ENCODE assay signal across 17 cellular contexts in genomic region chr14:91279354-91279753, GRCh38. TPM values are rescaled to one million over a fixed set of nuclear protein-coding genes. Genes with fewer than 3 reads are reported as not detected.
A peak's percentile ranks its signal among the peaks of the same experiment; 100 is the strongest.
DNase-seq lines count a peak whose midpoint lies in the region; ATAC-seq and TF ChIP-seq lines count a peak whose summit lies in the region.
"Had no signal": no experiment of that assay in that cellular context is flagged by ENCODE, and none has a peak within 500 bp of the region (broad histone marks: within the 10 kb centered on the region; RNA-seq: fewer than 3 reads in every experiment).

No MANE protein-coding gene starts in this region.

- H4K20me1 ChIP-seq in PC-3 (ENCODE audit: low read length) = no peaks in the 10 kb centered on the region

- POLR2A ChIA-PET in PC-3 (lab: Charles Lee; ENCODE audit: unreplicated experiment) = no interaction called here

- no peaks in the 10 kb centered on the region for H3K9me3 Mint-ChIP-seq in activated naive CD8-positive, alpha-beta T cell (ENCODE audit: low read depth)
- no peaks in the 10 kb centered on the region for H3K9me3 Mint-ChIP-seq in activated naive CD8-positive, alpha-beta T cell treated with anti-CD3 and anti-CD28 coated beads, Interleukin-2, amount 50 U/mL, for 24 hours
- peaks cover 0 to 2% (median 0%) of the 10 kb centered on the region in 6 donors for H3K9me3 Mint-ChIP-seq in immature natural killer cell
- peaks cover 0 to 1% of the 10 kb centered on the region in 2 donors for H3K9me3 Mint-ChIP-seq in stimulated activated naive B cell treated with anti-CD40 and anti-IgM and Interleukin-4, amounts not matched to agents 10 μg/mL and 1 μg/mL and 100 μg/mL, for 72 hours

- no peaks in the 10 kb centered on the region for H3K27me3 Mint-ChIP-seq in activated naive CD8-positive, alpha-beta T cell
- H3K27me3 Mint-ChIP-seq in activated naive CD8-positive, alpha-beta T cell treated with anti-CD3 and anti-CD28 coated beads, Interleukin-2, amount 50 U/mL, for 24 hours = no peaks in the 10 kb centered on the region
- H3K27me3 Mint-ChIP-seq in immature natural killer cell (ENCODE audit: low read depth in 3 of 3) = peaks cover 6 to 40% (median 25%) of the 10 kb centered on the region in 3 donors
- no peaks in the 10 kb centered on the region for H3K27me3 Mint-ChIP-seq in stimulated activated naive B cell treated with anti-CD40 and anti-IgM and Interleukin-4, amounts not matched to agents 10 μg/mL and 1 μg/mL and 100 μg/mL, for 72 hours

- no peaks in the 10 kb centered on the region for H3K9me2 ChIP-seq in PC-3 (replicated peaks; ENCODE audit: low read length)

- H2AFZ ChIP-seq in PC-3 (ENCODE audit: low read length) = no peak overlapping the region

- no peak overlapping the region for H3K4me2 ChIP-seq in PC-3 (ENCODE audit: low read length)

- intact Hi-C loops in PC-3 (cut with micrococcal nuclease) = no loop called here

- H3K27me3 ChIP-seq in WERI-Rb-1 (ENCODE audit: insufficient read depth, low read depth, severe bottlenecking) (no peaks in the 10 kb centered on the region), PC-3 (ENCODE audit: low read length) (no peaks in the 10 kb centered on the region)
- H3K27me3 ChIP-seq: BE2C had no signal

- no peak for ATAC-seq in activated naive CD8-positive, alpha-beta T cell treated with anti-CD3 and anti-CD28 coated beads, Interleukin-2, amount 50 U/mL, for 24 hours
- no peak for ATAC-seq in stimulated activated naive B cell treated with anti-CD40 and anti-IgM and Interleukin-4, amounts not matched to agents 10 μg/mL and 1 μg/mL and 100 μg/mL, for 72 hours (replicated peaks)
- no peak for ATAC-seq in PC-3
- ATAC-seq: K562 had no signal

- H3K27ac ChIP-seq in WERI-Rb-1 (no peak overlapping the region), PC-3 (ENCODE audit: low read length) (no peak overlapping the region)
- H3K27ac ChIP-seq: 22Rv1 had no signal

- peaks cover 2% of the 10 kb centered on the region for H3K4me1 Mint-ChIP-seq in activated naive CD8-positive, alpha-beta T cell (ENCODE audit: low read depth)
- H3K4me1 Mint-ChIP-seq in activated naive CD8-positive, alpha-beta T cell treated with anti-CD3 and anti-CD28 coated beads, Interleukin-2, amount 50 U/mL, for 24 hours = peaks cover 12% of the 10 kb centered on the region
- H3K4me1 Mint-ChIP-seq in immature natural killer cell = peaks cover 25 to 33% of the 10 kb centered on the region in 2 donors
- peaks cover 1 to 2% of the 10 kb centered on the region in 2 donors for H3K4me1 Mint-ChIP-seq in stimulated activated naive B cell treated with anti-CD40 and anti-IgM and Interleukin-4, amounts not matched to agents 10 μg/mL and 1 μg/mL and 100 μg/mL, for 72 hours

- H3K36me3 Mint-ChIP-seq in activated naive CD8-positive, alpha-beta T cell = peaks cover 2% of the 10 kb centered on the region
- H3K36me3 Mint-ChIP-seq in activated naive CD8-positive, alpha-beta T cell treated with anti-CD3 and anti-CD28 coated beads, Interleukin-2, amount 50 U/mL, for 24 hours (ENCODE audit: low read depth) = peaks cover 52% of the 10 kb centered on the region
- peaks cover 18 to 68% (median 27%) of the 10 kb centered on the region in 3 donors for H3K36me3 Mint-ChIP-seq in immature natural killer cell
- H3K36me3 Mint-ChIP-seq in stimulated activated naive B cell treated with anti-CD40 and anti-IgM and Interleukin-4, amounts not matched to agents 10 μg/mL and 1 μg/mL and 100 μg/mL, for 72 hours = peaks cover 46 to 53% of the 10 kb centered on the region in 2 donors

- no TSS peak for BruUV-seq in PC-3 (replicated peaks; lab: Mats Ljungman, UMichigan)

- peaks cover 95% of the 10 kb centered on the region for H3K36me3 ChIP-seq in WERI-Rb-1
- H3K36me3 ChIP-seq in PC-3 (ENCODE audit: low read depth, low read length) = peaks cover 11% of the 10 kb centered on the region
- H3K36me3 ChIP-seq: BE2C had no signal

- H3F3A ChIP-seq in PC-3 (ENCODE audit: low read length, unreplicated experiment) = no peaks in the 10 kb centered on the region

- DNase-seq in DMS79 treated with DMSO at 0.1 percent for 48 hours (lab: John Stamatoyannopoulos, UW) = peak; percentile 51
- DNase-seq in DMS79 (lab: John Stamatoyannopoulos, UW) = no peak
- no peak for DNase-seq in activated naive CD8-positive, alpha-beta T cell treated with anti-CD3 and anti-CD28 coated beads, Interleukin-2, amount 50 U/mL, for 24 hours
- no peak for DNase-seq in immature natural killer cell
- DNase-seq in stimulated activated naive B cell treated with anti-CD40 and anti-IgM and Interleukin-4, amounts not matched to agents 10 μg/mL and 1 μg/mL and 100 μg/mL, for 72 hours = no peak
- no peak for DNase-seq in WERI-Rb-1
- DNase-seq in PC-3 = no peak
- DNase-seq: BE2C, DMS 273 treated with DMSO at 0.1 percent for 48 hours, EL, MV-4-11, NCI-H1417 treated with DMSO at 0.1 percent for 48 hours, NCI-H748 treated with DMSO at 0.1 percent for 48 hours had no signal

- H3K9ac ChIP-seq in PC-3 (ENCODE audit: low read length) = no peak overlapping the region

- H3K79me2 ChIP-seq in PC-3 (ENCODE audit: low read length) = no peaks in the 10 kb centered on the region

- peaks cover 30% of the 10 kb centered on the region for H3K4me1 ChIP-seq in PC-3 (ENCODE audit: insufficient read depth, low read length)
- H3K4me1 ChIP-seq: BE2C had no signal

- H3K4me3 ChIP-seq in WERI-Rb-1 (ENCODE audit: low read depth, low read length) (no peak overlapping the region), PC-3 (ENCODE audit: low read length) (no peak overlapping the region)
- H3K4me3 ChIP-seq: K562 had no signal

- no peak overlapping the region for H3K4me3 Mint-ChIP-seq in activated naive CD8-positive, alpha-beta T cell
- H3K4me3 Mint-ChIP-seq in activated naive CD8-positive, alpha-beta T cell treated with anti-CD3 and anti-CD28 coated beads, Interleukin-2, amount 50 U/mL, for 24 hours = no peak overlapping the region
- peak overlapping the region in 2 of 5 donors; percentile 23 to 24 for H3K4me3 Mint-ChIP-seq in immature natural killer cell
- H3K4me3 Mint-ChIP-seq in stimulated activated naive B cell treated with anti-CD40 and anti-IgM and Interleukin-4, amounts not matched to agents 10 μg/mL and 1 μg/mL and 100 μg/mL, for 72 hours = no peak overlapping the region

- H3K9me3 ChIP-seq in WERI-Rb-1 (ENCODE audit: severe bottlenecking) (no peaks in the 10 kb centered on the region), PC-3 (ENCODE audit: low read length) (no peaks in the 10 kb centered on the region)
- H3K9me3 ChIP-seq: BE2C had no signal

- CTCF ChIA-PET in PC-3 (lab: Charles Lee) = no interaction called here

- peak overlapping the region; percentile 22 for H3K27ac Mint-ChIP-seq in activated naive CD8-positive, alpha-beta T cell
- no peak overlapping the region for H3K27ac Mint-ChIP-seq in activated naive CD8-positive, alpha-beta T cell treated with anti-CD3 and anti-CD28 coated beads, Interleukin-2, amount 50 U/mL, for 24 hours
- H3K27ac Mint-ChIP-seq in immature natural killer cell = peak overlapping the region in 4 of 6 donors; percentile 53 to 73 (median 66)
- H3K27ac Mint-ChIP-seq in stimulated activated naive B cell treated with anti-CD40 and anti-IgM and Interleukin-4, amounts not matched to agents 10 μg/mL and 1 μg/mL and 100 μg/mL, for 72 hours = peak overlapping the region; percentile 56

- TF ChIP-seq CTCF in WERI-Rb-1 (IDR thresholded peaks at IDR 0.05; ENCODE audit: low read depth, low read length) (no peak), PC-3 (conservative IDR thresholded peaks at IDR 0.05; ENCODE audit: low read depth, low read length) (no peak)

RNA-seq across cellular contexts. Expression of gene GPR68, which starts 34.9 kb away (rescaled TPM):
- polyA plus RNA-seq in immature natural killer cell = 10 to 100 TPM; 19.0 to 40.4 (median 22.4) TPM
- 0.35 and 1.5 TPM in 2 replicates for total RNA-seq in PC-3 (2014; rRNA removed)
- total RNA-seq: NCI-H460 had no signal
